ENCODE assay signal across 1 cellular context in the genomic region with DNA sequence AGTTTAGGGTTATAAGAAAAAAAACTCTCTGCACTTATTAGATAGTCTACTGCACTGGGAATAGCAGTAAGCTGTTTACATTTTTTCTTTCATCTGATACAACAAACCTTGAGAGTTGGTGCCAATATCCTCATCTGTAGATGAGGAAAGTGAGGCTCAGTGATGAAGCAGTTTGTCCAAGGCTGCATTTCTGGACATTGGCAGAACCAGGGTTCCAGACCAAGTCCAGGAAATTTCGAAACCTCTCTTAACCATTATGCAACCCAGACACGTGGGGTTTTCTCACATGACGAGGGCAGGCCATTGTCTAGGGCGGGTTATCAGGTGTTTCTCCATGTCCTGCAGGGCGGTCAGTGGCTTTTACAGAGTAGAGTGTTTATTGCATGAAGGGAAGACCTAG.
A peak's percentile ranks its signal among the peaks of the same experiment; 100 is the strongest.
TF ChIP-seq lines count a peak whose summit lies in the region.

No MANE protein-coding gene starts in this region.

TF ChIP-seq in K562, 482 proteins besides CTCF, POLR2A, EP300 and RAD21 (continued from another document and continues in another):
- TF ChIP-seq, protein P1, sequence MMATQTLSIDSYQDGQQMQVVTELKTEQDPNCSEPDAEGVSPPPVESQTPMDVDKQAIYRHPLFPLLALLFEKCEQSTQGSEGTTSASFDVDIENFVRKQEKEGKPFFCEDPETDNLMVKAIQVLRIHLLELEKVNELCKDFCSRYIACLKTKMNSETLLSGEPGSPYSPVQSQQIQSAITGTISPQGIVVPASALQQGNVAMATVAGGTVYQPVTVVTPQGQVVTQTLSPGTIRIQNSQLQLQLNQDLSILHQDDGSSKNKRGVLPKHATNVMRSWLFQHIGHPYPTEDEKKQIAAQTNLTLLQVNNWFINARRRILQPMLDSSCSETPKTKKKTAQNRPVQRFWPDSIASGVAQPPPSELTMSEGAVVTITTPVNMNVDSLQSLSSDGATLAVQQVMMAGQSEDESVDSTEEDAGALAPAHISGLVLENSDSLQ (IDR thresholded peaks at IDR 0.05), result no peak
- no peak for TF ChIP-seq ZNF395 (CRISPR knock-in tag; IDR thresholded peaks at IDR 0.05)
- TF ChIP-seq ZNF311 (CRISPR knock-in tag; IDR thresholded peaks at IDR 0.05), result peak; percentile 83; the same call in 1 of the 2 replicates
- TF ChIP-seq, protein P2, sequence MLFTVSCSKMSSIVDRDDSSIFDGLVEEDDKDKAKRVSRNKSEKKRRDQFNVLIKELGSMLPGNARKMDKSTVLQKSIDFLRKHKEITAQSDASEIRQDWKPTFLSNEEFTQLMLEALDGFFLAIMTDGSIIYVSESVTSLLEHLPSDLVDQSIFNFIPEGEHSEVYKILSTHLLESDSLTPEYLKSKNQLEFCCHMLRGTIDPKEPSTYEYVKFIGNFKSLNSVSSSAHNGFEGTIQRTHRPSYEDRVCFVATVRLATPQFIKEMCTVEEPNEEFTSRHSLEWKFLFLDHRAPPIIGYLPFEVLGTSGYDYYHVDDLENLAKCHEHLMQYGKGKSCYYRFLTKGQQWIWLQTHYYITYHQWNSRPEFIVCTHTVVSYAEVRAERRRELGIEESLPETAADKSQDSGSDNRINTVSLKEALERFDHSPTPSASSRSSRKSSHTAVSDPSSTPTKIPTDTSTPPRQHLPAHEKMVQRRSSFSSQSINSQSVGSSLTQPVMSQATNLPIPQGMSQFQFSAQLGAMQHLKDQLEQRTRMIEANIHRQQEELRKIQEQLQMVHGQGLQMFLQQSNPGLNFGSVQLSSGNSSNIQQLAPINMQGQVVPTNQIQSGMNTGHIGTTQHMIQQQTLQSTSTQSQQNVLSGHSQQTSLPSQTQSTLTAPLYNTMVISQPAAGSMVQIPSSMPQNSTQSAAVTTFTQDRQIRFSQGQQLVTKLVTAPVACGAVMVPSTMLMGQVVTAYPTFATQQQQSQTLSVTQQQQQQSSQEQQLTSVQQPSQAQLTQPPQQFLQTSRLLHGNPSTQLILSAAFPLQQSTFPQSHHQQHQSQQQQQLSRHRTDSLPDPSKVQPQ (CRISPR knock-in tag; IDR thresholded peaks at IDR 0.05; ENCODE audit: borderline replicate concordance), result 0 out of 2 replicates have a peak, but pooled peaks have one; percentile 47
- no peak for TF ChIP-seq NR2C1 (IDR thresholded peaks at IDR 0.05)
- peak; percentile 69 for TF ChIP-seq NR2C1 (tag; IDR thresholded peaks at IDR 0.05)
- TF ChIP-seq ZNF134 (CRISPR knock-in tag; conservative IDR thresholded peaks at IDR 0.05), result 0 out of 2 replicates have a peak, but pooled peaks have one; percentile 13
- TF ChIP-seq, protein P3, sequence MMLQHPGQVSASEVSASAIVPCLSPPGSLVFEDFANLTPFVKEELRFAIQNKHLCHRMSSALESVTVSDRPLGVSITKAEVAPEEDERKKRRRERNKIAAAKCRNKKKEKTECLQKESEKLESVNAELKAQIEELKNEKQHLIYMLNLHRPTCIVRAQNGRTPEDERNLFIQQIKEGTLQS (IDR thresholded peaks at IDR 0.05), result peak; percentile 88
- TF ChIP-seq, protein P3 (CRISPR knock-in tag; conservative IDR thresholded peaks at IDR 0.05), result no peak
- TF ChIP-seq ZBTB11 (CRISPR knock-in tag; IDR thresholded peaks at IDR 0.05), result peak in 1 of 3 experiments; percentile 60; a peak in 1 of 6 replicates
- peak; percentile 95 for TF ChIP-seq CEBPG (CRISPR knock-in tag; IDR thresholded peaks at IDR 0.05)
- peak; percentile 97 to 99 for TF ChIP-seq CEBPG (tag; conservative IDR thresholded peaks at IDR 0.05 in 1 of 2, IDR thresholded peaks at IDR 0.05 in 1 of 2)
- TF ChIP-seq, protein P4, sequence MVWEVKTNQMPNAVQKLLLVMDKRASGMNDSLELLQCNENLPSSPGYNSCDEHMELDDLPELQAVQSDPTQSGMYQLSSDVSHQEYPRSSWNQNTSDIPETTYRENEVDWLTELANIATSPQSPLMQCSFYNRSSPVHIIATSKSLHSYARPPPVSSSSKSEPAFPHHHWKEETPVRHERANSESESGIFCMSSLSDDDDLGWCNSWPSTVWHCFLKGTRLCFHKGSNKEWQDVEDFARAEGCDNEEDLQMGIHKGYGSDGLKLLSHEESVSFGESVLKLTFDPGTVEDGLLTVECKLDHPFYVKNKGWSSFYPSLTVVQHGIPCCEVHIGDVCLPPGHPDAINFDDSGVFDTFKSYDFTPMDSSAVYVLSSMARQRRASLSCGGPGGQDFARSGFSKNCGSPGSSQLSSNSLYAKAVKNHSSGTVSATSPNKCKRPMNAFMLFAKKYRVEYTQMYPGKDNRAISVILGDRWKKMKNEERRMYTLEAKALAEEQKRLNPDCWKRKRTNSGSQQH (CRISPR knock-in tag; IDR thresholded peaks at IDR 0.05), result 0 out of 2 replicates have a peak, but pooled peaks have one; percentile 19
- TF ChIP-seq TBL1XR1 (IDR thresholded peaks at IDR 0.05; ENCODE audit: low read length in 2 of 2), result peak in 1 of 2 experiments; percentile 43; a peak in 1 of 4 replicates
- TF ChIP-seq, protein P5, sequence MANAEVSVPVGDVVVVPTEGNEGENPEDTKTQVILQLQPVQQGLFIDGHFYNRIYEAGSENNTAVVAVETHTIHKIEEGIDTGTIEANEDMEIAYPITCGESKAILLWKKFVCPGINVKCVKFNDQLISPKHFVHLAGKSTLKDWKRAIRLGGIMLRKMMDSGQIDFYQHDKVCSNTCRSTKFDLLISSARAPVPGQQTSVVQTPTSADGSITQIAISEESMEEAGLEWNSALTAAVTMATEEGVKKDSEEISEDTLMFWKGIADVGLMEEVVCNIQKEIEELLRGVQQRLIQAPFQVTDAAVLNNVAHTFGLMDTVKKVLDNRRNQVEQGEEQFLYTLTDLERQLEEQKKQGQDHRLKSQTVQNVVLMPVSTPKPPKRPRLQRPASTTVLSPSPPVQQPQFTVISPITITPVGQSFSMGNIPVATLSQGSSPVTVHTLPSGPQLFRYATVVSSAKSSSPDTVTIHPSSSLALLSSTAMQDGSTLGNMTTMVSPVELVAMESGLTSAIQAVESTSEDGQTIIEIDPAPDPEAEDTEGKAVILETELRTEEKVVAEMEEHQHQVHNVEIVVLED (CRISPR knock-in tag; IDR thresholded peaks at IDR 0.05), result 0 out of 2 replicates have a peak, but pooled peaks have one; percentile 38
- TF ChIP-seq RFX7 (CRISPR knock-in tag; IDR thresholded peaks at IDR 0.05), result no peak
- TF ChIP-seq ELF4 (CRISPR knock-in tag; IDR thresholded peaks at IDR 0.05), result 0 out of 2 replicates have a peak, but pooled peaks have one; percentile 23
- TF ChIP-seq IRF9 (tag; IDR thresholded peaks at IDR 0.05), result peak; percentile 91
- peak in 1 of 2 experiments; percentile 52; a peak in 1 of 4 replicates for TF ChIP-seq RCOR1 (IDR thresholded peaks at IDR 0.05; ENCODE audit: borderline replicate concordance in 1 of 2, low read depth in 2 of 2, low read length in 2 of 2)
- TF ChIP-seq MYNN (IDR thresholded peaks at IDR 0.05), result 0 out of 2 replicates have a peak, but pooled peaks have one; percentile 38
- no peak for TF ChIP-seq MYNN (CRISPR knock-in tag; IDR thresholded peaks at IDR 0.05)
- TF ChIP-seq ARID2 (IDR thresholded peaks at IDR 0.05), result no peak
- peak; percentile 72; the same call in 1 of the 2 replicates for TF ChIP-seq JUN (IDR thresholded peaks at IDR 0.05; ENCODE audit: borderline replicate concordance, low read depth, low read length)
- no peak for TF ChIP-seq JUN (CRISPR knock-in tag; IDR thresholded peaks at IDR 0.05; ENCODE audit: borderline replicate concordance)
- no peak for TF ChIP-seq ZSCAN32 (CRISPR knock-in tag; IDR thresholded peaks at IDR 0.05)
- no peak for TF ChIP-seq KLF13 (tag; IDR thresholded peaks at IDR 0.05; ENCODE audit: borderline replicate concordance, low read depth)
- no peak for TF ChIP-seq PCBP2 (IDR thresholded peaks at IDR 0.05; ENCODE audit: low read depth, low read length, poor library complexity, severe bottlenecking)
- TF ChIP-seq MXI1 (IDR thresholded peaks at IDR 0.05; ENCODE audit: low read depth, low read length), result no peak
- TF ChIP-seq, protein P6, sequence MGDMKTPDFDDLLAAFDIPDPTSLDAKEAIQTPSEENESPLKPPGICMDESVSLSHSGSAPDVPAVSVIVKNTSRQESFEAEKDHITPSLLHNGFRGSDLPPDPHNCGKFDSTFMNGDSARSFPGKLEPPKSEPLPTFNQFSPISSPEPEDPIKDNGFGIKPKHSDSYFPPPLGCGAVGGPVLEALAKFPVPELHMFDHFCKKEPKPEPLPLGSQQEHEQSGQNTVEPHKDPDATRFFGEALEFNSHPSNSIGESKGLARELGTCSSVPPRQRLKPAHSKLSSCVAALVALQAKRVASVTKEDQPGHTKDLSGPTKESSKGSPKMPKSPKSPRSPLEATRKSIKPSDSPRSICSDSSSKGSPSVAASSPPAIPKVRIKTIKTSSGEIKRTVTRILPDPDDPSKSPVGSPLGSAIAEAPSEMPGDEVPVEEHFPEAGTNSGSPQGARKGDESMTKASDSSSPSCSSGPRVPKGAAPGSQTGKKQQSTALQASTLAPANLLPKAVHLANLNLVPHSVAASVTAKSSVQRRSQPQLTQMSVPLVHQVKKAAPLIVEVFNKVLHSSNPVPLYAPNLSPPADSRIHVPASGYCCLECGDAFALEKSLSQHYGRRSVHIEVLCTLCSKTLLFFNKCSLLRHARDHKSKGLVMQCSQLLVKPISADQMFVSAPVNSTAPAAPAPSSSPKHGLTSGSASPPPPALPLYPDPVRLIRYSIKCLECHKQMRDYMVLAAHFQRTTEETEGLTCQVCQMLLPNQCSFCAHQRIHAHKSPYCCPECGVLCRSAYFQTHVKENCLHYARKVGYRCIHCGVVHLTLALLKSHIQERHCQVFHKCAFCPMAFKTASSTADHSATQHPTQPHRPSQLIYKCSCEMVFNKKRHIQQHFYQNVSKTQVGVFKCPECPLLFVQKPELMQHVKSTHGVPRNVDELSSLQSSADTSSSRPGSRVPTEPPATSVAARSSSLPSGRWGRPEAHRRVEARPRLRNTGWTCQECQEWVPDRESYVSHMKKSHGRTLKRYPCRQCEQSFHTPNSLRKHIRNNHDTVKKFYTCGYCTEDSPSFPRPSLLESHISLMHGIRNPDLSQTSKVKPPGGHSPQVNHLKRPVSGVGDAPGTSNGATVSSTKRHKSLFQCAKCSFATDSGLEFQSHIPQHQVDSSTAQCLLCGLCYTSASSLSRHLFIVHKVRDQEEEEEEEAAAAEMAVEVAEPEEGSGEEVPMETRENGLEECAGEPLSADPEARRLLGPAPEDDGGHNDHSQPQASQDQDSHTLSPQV (IDR thresholded peaks at IDR 0.05), result peak; percentile 95
- TF ChIP-seq XRCC3 (IDR thresholded peaks at IDR 0.05), result no peak
- peak; percentile 68; the same call in 1 of the 2 replicates for TF ChIP-seq ZNF583 (CRISPR knock-in tag; IDR thresholded peaks at IDR 0.05)
- TF ChIP-seq SETDB1 (IDR thresholded peaks at IDR 0.05; ENCODE audit: low read length), result no peak
- TF ChIP-seq L3MBTL2 (IDR thresholded peaks at IDR 0.05), result peak; percentile 95
- no peak for TF ChIP-seq SRSF1 (IDR thresholded peaks at IDR 0.05; ENCODE audit: low read depth, low read length)
- no peak for TF ChIP-seq ZBTB8A (IDR thresholded peaks at IDR 0.05; ENCODE audit: partially characterized antibody)
- peak; percentile 70 for TF ChIP-seq NCOR1 (IDR thresholded peaks at IDR 0.05)
- no peak for TF ChIP-seq HDAC6 (IDR thresholded peaks at IDR 0.05; ENCODE audit: low read depth, low read length)
- no peak; the same call in 1 of the 2 replicates for TF ChIP-seq MTA2 (IDR thresholded peaks at IDR 0.05; ENCODE audit: low read depth)
- 0 out of 2 replicates have a peak, but pooled peaks have one; percentile 31 for TF ChIP-seq SMAD3 (CRISPR knock-in tag; conservative IDR thresholded peaks at IDR 0.05)
- TF ChIP-seq ZNF354B (CRISPR knock-in tag; IDR thresholded peaks at IDR 0.05), result 0 out of 2 replicates have a peak, but pooled peaks have one; percentile 53
- TF ChIP-seq CBFB (CRISPR knock-in tag; IDR thresholded peaks at IDR 0.05), result no peak
- TF ChIP-seq POLR3A (IDR thresholded peaks at IDR 0.05; ENCODE audit: borderline replicate concordance, extremely low read depth, insufficient read depth, insufficient read length), result no peak
- peak; percentile 34; the same call in 1 of the 2 replicates for TF ChIP-seq PTTG1 (tag; IDR thresholded peaks at IDR 0.05; ENCODE audit: low read depth)
- TF ChIP-seq EP400 (IDR thresholded peaks at IDR 0.05), result peak; percentile 75
